Comparison of ENCODE assay signal across 10 cellular contexts in the genomic region with DNA sequence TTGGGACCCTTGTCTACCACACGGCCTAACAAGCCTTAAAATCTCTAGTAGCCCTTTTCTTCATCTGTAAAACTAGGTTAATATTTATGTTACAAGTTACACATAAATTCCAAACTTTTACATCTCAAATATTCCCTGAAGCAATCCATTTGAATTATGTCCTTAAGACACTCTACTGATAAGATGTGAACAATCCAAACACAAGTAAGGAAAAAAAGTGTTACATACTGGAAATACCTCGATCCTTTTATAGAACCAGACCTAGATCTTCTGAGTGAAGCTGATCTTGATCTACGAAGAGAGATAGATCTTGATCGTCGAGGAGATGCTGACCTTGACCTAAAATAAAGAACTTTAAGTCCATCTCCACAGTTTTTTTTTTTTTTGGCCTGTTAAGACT. TPM values are rescaled to one million over a fixed set of nuclear protein-coding genes. Genes with fewer than 3 reads are reported as not detected.
DNase-seq lines count a peak whose midpoint lies in the region; ATAC-seq and TF ChIP-seq lines count a peak whose summit lies in the region.
"Had no signal": no experiment of that assay in that cellular context is flagged by ENCODE, and none has a peak within 500 bp of the region (broad histone marks: within the 10 kb centered on the region; RNA-seq: fewer than 3 reads in every experiment).

No MANE protein-coding gene starts in this region.

- peaks cover 2% of the 10 kb centered on the region for H3K9me3 Mint-ChIP-seq in neural progenitor cell

- peak overlapping the region; percentile 63 for H3K4me3 Mint-ChIP-seq in neural progenitor cell

- H2AFZ ChIP-seq in OCI-LY3 (ENCODE audit: low read depth, low read length) (no peak overlapping the region), neural progenitor cell (replicated peaks) (no peak overlapping the region)

- H3K4me3 ChIP-seq in DOHH2 (ENCODE audit: low read length) (peak overlapping the region; percentile 29), OCI-LY3 (ENCODE audit: low read length) (no peak overlapping the region), duodenal mucosa (ENCODE audit: low read depth in 1 of 2, low read length in 2 of 2) (peak overlapping the region; percentile 31 to 34), neural progenitor cell (peak overlapping the region; percentile 83)
- H3K4me3 ChIP-seq: thoracic aorta had no signal

- TF ChIP-seq CTCF in DOHH2 (IDR thresholded peaks at IDR 0.05; ENCODE audit: low read depth, low read length, poor library complexity, severe bottlenecking) (no peak), OCI-LY3 (IDR thresholded peaks at IDR 0.05; ENCODE audit: low read depth, low read length) (no peak), neural progenitor cell (IDR thresholded peaks at IDR 0.05) (no peak)

- H3K79me2 ChIP-seq in DOHH2 (ENCODE audit: control insufficient read depth, low read length) (peaks cover 89% of the 10 kb centered on the region), OCI-LY3 (ENCODE audit: low read length) (peaks cover 92% of the 10 kb centered on the region), neural progenitor cell (ENCODE audit: low read depth) (peaks cover 84% of the 10 kb centered on the region)

- H3F3A ChIP-seq in DOHH2 (ENCODE audit: control insufficient read depth, insufficient read depth): peaks cover 72% of the 10 kb centered on the region
- H3F3A ChIP-seq in neural progenitor cell (ENCODE audit: low read depth): peaks cover 86% of the 10 kb centered on the region

- H3K9me3 ChIP-seq in DOHH2 (ENCODE audit: control insufficient read depth, insufficient read depth, low read length): no peaks in the 10 kb centered on the region
- no peaks in the 10 kb centered on the region for H3K9me3 ChIP-seq in OCI-LY3 (ENCODE audit: insufficient read depth, low read length)
- H3K9me3 ChIP-seq in duodenal mucosa (ENCODE audit: control insufficient read depth in 1 of 2, low read length in 2 of 2): peaks cover 0 to 2% of the 10 kb centered on the region in 2 donors
- H3K9me3 ChIP-seq in neural progenitor cell (ENCODE audit: low read depth): no peaks in the 10 kb centered on the region
- H3K9me3 ChIP-seq: thoracic aorta had no signal

- peaks cover 61% of the 10 kb centered on the region for H3K36me3 Mint-ChIP-seq in neural progenitor cell

- H3K27me3 ChIP-seq in DOHH2 (ENCODE audit: control insufficient read depth, low read length) (no peaks in the 10 kb centered on the region), OCI-LY3 (ENCODE audit: low read depth, low read length) (no peaks in the 10 kb centered on the region), duodenal mucosa (ENCODE audit: control insufficient read depth in 1 of 2, insufficient read depth in 2 of 2, low read length in 2 of 2) (no peaks in the 10 kb centered on the region), neural progenitor cell (no peaks in the 10 kb centered on the region)
- H3K27me3 ChIP-seq: foreskin keratinocyte had no signal

- ATAC-seq in GM21825 (IDR thresholded peaks at IDR 0.05; ENCODE audit: unreplicated experiment) (no peak), HG02571 (IDR thresholded peaks at IDR 0.05; ENCODE audit: unreplicated experiment) (no peak)
- ATAC-seq: foreskin keratinocyte had no signal

- H3K4me2 ChIP-seq in DOHH2 (ENCODE audit: low read length) (peak overlapping the region; percentile 90), OCI-LY3 (ENCODE audit: low read length) (0 out of 2 replicates have a peak overlapping the region, but pooled peaks have one; percentile 95), neural progenitor cell (peak overlapping the region; percentile 87)

- H3K27ac Mint-ChIP-seq in neural progenitor cell: peak overlapping the region; percentile 38

- no peaks in the 10 kb centered on the region for H3K9me2 ChIP-seq in DOHH2 (replicated peaks; ENCODE audit: control insufficient read depth, low read length)

- H4K20me1 ChIP-seq in DOHH2 (ENCODE audit: control insufficient read depth, insufficient read depth, low read depth, low read length) (peaks cover 47% of the 10 kb centered on the region), OCI-LY3 (ENCODE audit: insufficient read depth, low read length) (peaks cover 74% of the 10 kb centered on the region), neural progenitor cell (ENCODE audit: low read depth) (peaks cover 78% of the 10 kb centered on the region)

- no peak overlapping the region for H3K27ac ChIP-seq in DOHH2 (ENCODE audit: low read depth, low read length)
- H3K27ac ChIP-seq in OCI-LY3 (ENCODE audit: low read length): no peak overlapping the region; the same call in none of the 2 replicates
- H3K27ac ChIP-seq in duodenal mucosa (ENCODE audit: low read depth, low read length): no peak overlapping the region
- H3K27ac ChIP-seq in neural progenitor cell: peak overlapping the region; percentile 2
- H3K27ac ChIP-seq: foreskin keratinocyte had no signal

- peaks cover 35% of the 10 kb centered on the region for H3K4me1 ChIP-seq in DOHH2 (ENCODE audit: control insufficient read depth, low read length)
- peaks cover 38% of the 10 kb centered on the region for H3K4me1 ChIP-seq in OCI-LY3 (ENCODE audit: low read length)
- H3K4me1 ChIP-seq in duodenal mucosa (ENCODE audit: control insufficient read depth in 1 of 2, insufficient read depth in 2 of 2, low read length in 2 of 2): peaks cover 40 to 44% of the 10 kb centered on the region in 2 donors
- peaks cover 33% of the 10 kb centered on the region for H3K4me1 ChIP-seq in neural progenitor cell

- H3K36me3 ChIP-seq in DOHH2 (ENCODE audit: control insufficient read depth, low read length): peaks cover 83% of the 10 kb centered on the region
- peaks cover 77% of the 10 kb centered on the region for H3K36me3 ChIP-seq in OCI-LY3 (replicated peaks; ENCODE audit: low read depth, low read length)
- peaks cover 49 to 56% of the 10 kb centered on the region in 2 donors for H3K36me3 ChIP-seq in duodenal mucosa (ENCODE audit: control insufficient read depth in 1 of 2, insufficient read depth in 2 of 2, low read length in 2 of 2)
- peaks cover 64% of the 10 kb centered on the region for H3K36me3 ChIP-seq in neural progenitor cell

- DNase-seq in neural progenitor cell (ENCODE audit: low spot score): no peak
- no peak for DNase-seq in activated CD4-positive, CD25-positive, alpha-beta regulatory T cell treated with anti-CD3 and anti-CD28 coated beads, Interleukin-2, amount 50 U/mL, for 72 hours
- DNase-seq: foreskin keratinocyte, midbrain had no signal

- H3K9ac ChIP-seq in OCI-LY3 (ENCODE audit: low read length) (no peak overlapping the region), duodenal mucosa (ENCODE audit: low read depth in 1 of 2, low read length in 2 of 2) (peak overlapping the region; percentile 43 to 95), neural progenitor cell (no peak overlapping the region)

- peaks cover 4% of the 10 kb centered on the region for H3K27me3 Mint-ChIP-seq in neural progenitor cell (ENCODE audit: insufficient read depth, low read depth)

- peaks cover 38% of the 10 kb centered on the region for H3K4me1 Mint-ChIP-seq in neural progenitor cell

RNA-seq across cellular contexts. Expression of a gene that starts 3.3 kb away (rescaled TPM):
- total RNA-seq in neural progenitor cell (ENCODE audit: low replicate concordance): 275 and 307 TPM in 2 replicates

RNA-seq across cellular contexts. Expression of a gene that starts 30.2 kb away (rescaled TPM):
- 14.0 and 21.4 TPM in 2 replicates for total RNA-seq in neural progenitor cell (ENCODE audit: low replicate concordance)

Comparison
In these comparisons a context has a peak if more than half of its experiments do, and no peak if none do; other contexts are left out.
1. H3K9ac ChIP-seq: peak in duodenal mucosa (2 of 2); none in OCI-LY3 (single experiment) and neural progenitor cell (single experiment).
2. Peak in every context shown above with its lines, with median percentiles within 50 percentile points of each other: H3K4me2 ChIP-seq.